Comparison of ENCODE assay signal across 20 cellular contexts in genomic region chr11:115751244-115751643, GRCh38.
"Had no signal": no experiment of that assay in that cellular context is flagged by ENCODE, and none has a peak within 500 bp of the region (broad histone marks: within the 10 kb centered on the region; RNA-seq: fewer than 3 reads in every experiment).

No MANE protein-coding gene starts in this region.

- H3K4me3 Mint-ChIP-seq: immature natural killer cell; natural killer cell; neural crest cell; stimulated activated naive B cell treated with anti-CD40 and anti-IgM and Interleukin-4, amounts not matched to agents 10 μg/mL and 1 μg/mL and 100 μg/mL, for 72 hours; stimulated activated naive CD8-positive, alpha-beta T cell treated with anti-CD3 and anti-CD28 coated beads, Interleukin-15, amount 100 ng/mL, for 72 hours had no signal

- DNase-seq: dorsolateral prefrontal cortex; effector CD4-positive, alpha-beta T cell; hypothalamus; immature natural killer cell; islet precursor cell; kidney glomerular epithelial cell; left ventricle myocardium superior; lower lobe of right lung; natural killer cell; right lobe of liver; small intestine; stimulated activated CD4-positive, alpha-beta T cell treated with anti-CD3 and anti-CD28 coated beads, Interleukin-15, amount 100 ng/mL, for 24 hours; stimulated activated CD4-positive, alpha-beta T cell treated with anti-CD3 and anti-CD28 coated beads, Interleukin-2, amount 100 ng/mL, for 48 hours; stimulated activated naive B cell treated with anti-CD40 and anti-IgM and Interleukin-4, amounts not matched to agents 10 μg/mL and 1 μg/mL and 100 μg/mL, for 72 hours; stimulated activated naive CD8-positive, alpha-beta T cell treated with anti-CD3 and anti-CD28 coated beads, Interleukin-15, amount 100 ng/mL, for 72 hours; thyroid gland; trophoblast cell had no signal

- H3K27ac Mint-ChIP-seq: immature natural killer cell; natural killer cell; progenitor cell of endocrine pancreas; stimulated activated naive B cell treated with anti-CD40 and anti-IgM and Interleukin-4, amounts not matched to agents 10 μg/mL and 1 μg/mL and 100 μg/mL, for 72 hours; stimulated activated naive CD8-positive, alpha-beta T cell treated with anti-CD3 and anti-CD28 coated beads, Interleukin-15, amount 100 ng/mL, for 72 hours had no signal

- H3K9me3 ChIP-seq: lower lobe of right lung, right lobe of liver, thyroid gland had no signal

- H3K27ac ChIP-seq: dorsolateral prefrontal cortex, lower lobe of right lung, parathyroid adenoma, right lobe of liver, thyroid gland had no signal

- H3K4me1 Mint-ChIP-seq: immature natural killer cell; natural killer cell; neural crest cell; stimulated activated naive B cell treated with anti-CD40 and anti-IgM and Interleukin-4, amounts not matched to agents 10 μg/mL and 1 μg/mL and 100 μg/mL, for 72 hours; stimulated activated naive CD8-positive, alpha-beta T cell treated with anti-CD3 and anti-CD28 coated beads, Interleukin-15, amount 100 ng/mL, for 72 hours had no signal

- H3K36me3 ChIP-seq: lower lobe of right lung, right lobe of liver, thyroid gland had no signal

- H3K4me1 ChIP-seq: lower lobe of right lung, parathyroid adenoma, right lobe of liver had no signal

- H3K27me3 ChIP-seq: right lobe of liver, thyroid gland had no signal

- H3K9me3 Mint-ChIP-seq: neural crest cell had no signal

- H3K4me3 ChIP-seq: dorsolateral prefrontal cortex, lower lobe of right lung, right lobe of liver, thyroid gland had no signal

- ATAC-seq: left ventricle myocardium superior; lower lobe of right lung; natural killer cell; right lobe of liver; stimulated activated naive B cell treated with anti-CD40 and anti-IgM and Interleukin-4, amounts not matched to agents 10 μg/mL and 1 μg/mL and 100 μg/mL, for 72 hours; stimulated activated naive CD8-positive, alpha-beta T cell treated with anti-CD3 and anti-CD28 coated beads, Interleukin-15, amount 100 ng/mL, for 72 hours had no signal

- H3K36me3 Mint-ChIP-seq: immature natural killer cell; natural killer cell; stimulated activated naive B cell treated with anti-CD40 and anti-IgM and Interleukin-4, amounts not matched to agents 10 μg/mL and 1 μg/mL and 100 μg/mL, for 72 hours had no signal
